ENCODE assay signal across 9 cellular contexts in the genomic region with DNA sequence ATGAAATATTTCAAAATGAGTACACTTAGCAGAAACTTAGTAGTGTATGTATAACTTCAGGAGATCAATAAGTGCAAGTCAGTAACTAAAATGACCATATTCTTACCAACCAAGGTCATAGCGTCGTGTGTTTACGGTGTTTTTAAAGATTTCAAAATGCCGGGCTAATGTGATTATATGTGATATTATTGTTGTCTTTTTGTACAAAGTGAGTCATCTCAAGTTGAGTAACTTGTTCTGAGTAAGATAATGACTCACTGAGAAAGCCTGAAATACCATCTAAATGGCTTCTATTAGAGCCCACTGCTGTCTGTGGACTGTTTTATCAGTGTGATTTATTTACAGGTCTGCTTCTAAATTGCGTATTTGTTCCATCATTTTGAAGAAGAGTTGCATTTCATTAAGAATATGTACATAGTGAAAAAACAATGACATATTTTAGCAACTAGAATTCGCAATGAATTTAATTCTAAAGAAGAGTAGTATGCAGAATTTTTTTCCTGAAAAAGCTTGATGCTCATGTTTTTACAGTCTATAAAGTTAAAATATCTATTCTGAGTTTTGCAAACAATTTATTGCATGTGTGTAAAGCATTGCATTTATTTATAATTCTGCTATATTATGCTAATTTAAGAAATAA. TPM values are rescaled to one million over a fixed set of nuclear protein-coding genes. Genes with fewer than 3 reads are reported as not detected.
DNase-seq lines count a peak whose midpoint lies in the region; ATAC-seq lines count a peak whose summit lies in the region.
"Had no signal": no experiment of that assay in that cellular context is flagged by ENCODE, and none has a peak within 500 bp of the region (broad histone marks: within the 10 kb centered on the region; RNA-seq: fewer than 3 reads in every experiment).

No MANE protein-coding gene starts in this region.

- peak; percentile 44 for ATAC-seq in activated CD4-positive, alpha-beta T cell treated with anti-CD3 and anti-CD28 coated beads for 36 hours

- peaks cover 17% of the 10 kb centered on the region for H3K27me3 Mint-ChIP-seq in activated CD4-positive, alpha-beta T cell treated with anti-CD3 and anti-CD28 coated beads for 36 hours

- no peak overlapping the region for H3K27ac Mint-ChIP-seq in activated CD4-positive, alpha-beta T cell treated with anti-CD3 and anti-CD28 coated beads for 36 hours
- H3K27ac Mint-ChIP-seq: activated T-helper 1 cell treated with anti-CD3 and anti-CD28 coated beads, Interleukin-12 subunit alpha, Interleukin-12 subunit beta, Interleukin-2, Interleukin-4 antibody, amounts not matched to agents 30 ng/mL and 10 ng/mL and 1 ng/mL, durations not matched to agents 14 hours and 24 hours and 36 hours had no signal

- POLR2A ChIA-PET in activated CD4-positive, alpha-beta T cell treated with anti-CD3 and anti-CD28 coated beads for 36 hours (lab: Charles Lee): no interaction called here

- H3K4me3 Mint-ChIP-seq in activated CD4-positive, alpha-beta T cell treated with anti-CD3 and anti-CD28 coated beads for 36 hours: no peak overlapping the region
- H3K4me3 Mint-ChIP-seq: activated T-helper 1 cell treated with anti-CD3 and anti-CD28 coated beads, Interleukin-12 subunit alpha, Interleukin-12 subunit beta, Interleukin-2, Interleukin-4 antibody, amounts not matched to agents 30 ng/mL and 10 ng/mL and 1 ng/mL, durations not matched to agents 14 hours and 24 hours and 36 hours had no signal

- H3K4me1 Mint-ChIP-seq in activated CD4-positive, alpha-beta T cell treated with anti-CD3 and anti-CD28 coated beads for 36 hours: no peaks in the 10 kb centered on the region

- CTCF ChIA-PET in activated CD4-positive, alpha-beta T cell treated with anti-CD3 and anti-CD28 coated beads for 36 hours (lab: Charles Lee): interaction anchor here (0.7 to 0.9 kb wide), 2 partner anchors 26 to 36 kb away, joined by 4 to 5 read pairs; no protein-coding TSS in a partner anchor

- H3K36me3 Mint-ChIP-seq in activated CD4-positive, alpha-beta T cell treated with anti-CD3 and anti-CD28 coated beads for 36 hours (ENCODE audit: low read depth): no peaks in the 10 kb centered on the region

- no peak for DNase-seq in activated CD4-positive, alpha-beta T cell treated with anti-CD3 and anti-CD28 coated beads for 36 hours
- DNase-seq in activated CD4-positive, alpha-beta T cell treated with anti-CD3 and anti-CD28 coated beads for 4 hours: no peak
- DNase-seq in fibroblast of gingiva (ENCODE audit: low read depth): peak; percentile 77
- no peak for DNase-seq in NCI-H1694 (lab: John Stamatoyannopoulos, UW)
- DNase-seq in NCI-H774 (lab: John Stamatoyannopoulos, UW): no peak
- DNase-seq in hippocampal formation (lab: John Stamatoyannopoulos, UW): no peak

- intact Hi-C loops in activated CD4-positive, alpha-beta T cell treated with anti-CD3 and anti-CD28 coated beads for 36 hours (cut with DNase I, micrococcal nuclease): no loop called here

- H3K9me3 Mint-ChIP-seq in activated CD4-positive, alpha-beta T cell treated with anti-CD3 and anti-CD28 coated beads for 36 hours (ENCODE audit: low read depth): no peaks in the 10 kb centered on the region
- H3K9me3 Mint-ChIP-seq: activated T-helper 1 cell treated with anti-CD3 and anti-CD28 coated beads, Interleukin-12 subunit alpha, Interleukin-12 subunit beta, Interleukin-2, Interleukin-4 antibody, amounts not matched to agents 30 ng/mL and 10 ng/mL and 1 ng/mL, durations not matched to agents 14 hours and 24 hours and 36 hours had no signal

RNA-seq across cellular contexts. Expression of a gene that starts 12.7 kb away (rescaled TPM):
- not detected for total RNA-seq in activated CD4-positive, alpha-beta T cell treated with anti-CD3 and anti-CD28 coated beads for 36 hours
- total RNA-seq: activated T-helper 1 cell treated with anti-CD3 and anti-CD28 coated beads, Interleukin-12 subunit alpha, Interleukin-12 subunit beta, Interleukin-2, Interleukin-4 antibody, amounts not matched to agents 30 ng/mL and 10 ng/mL and 1 ng/mL, durations not matched to agents 14 hours and 24 hours and 36 hours; prostate gland; temporal lobe had no signal

RNA-seq across cellular contexts. Expression of a gene that starts 30.7 kb away (rescaled TPM):
- total RNA-seq in activated CD4-positive, alpha-beta T cell treated with anti-CD3 and anti-CD28 coated beads for 36 hours: not detected
- total RNA-seq: activated T-helper 1 cell treated with anti-CD3 and anti-CD28 coated beads, Interleukin-12 subunit alpha, Interleukin-12 subunit beta, Interleukin-2, Interleukin-4 antibody, amounts not matched to agents 30 ng/mL and 10 ng/mL and 1 ng/mL, durations not matched to agents 14 hours and 24 hours and 36 hours; prostate gland had no signal

RNA-seq across cellular contexts. Expression of a gene that starts 31.9 kb away (rescaled TPM):
- 10 to 100 TPM; 20.2 to 35.9 TPM for total RNA-seq in activated CD4-positive, alpha-beta T cell treated with anti-CD3 and anti-CD28 coated beads for 36 hours

RNA-seq across cellular contexts. Expression of a gene that starts 54.5 kb away (rescaled TPM):
- not detected for total RNA-seq in activated CD4-positive, alpha-beta T cell treated with anti-CD3 and anti-CD28 coated beads for 36 hours
- total RNA-seq: activated T-helper 1 cell treated with anti-CD3 and anti-CD28 coated beads, Interleukin-12 subunit alpha, Interleukin-12 subunit beta, Interleukin-2, Interleukin-4 antibody, amounts not matched to agents 30 ng/mL and 10 ng/mL and 1 ng/mL, durations not matched to agents 14 hours and 24 hours and 36 hours; prostate gland had no signal
